9 cellular contexts compared by ENCODE assay signal in genomic region chr11:48052183-48053040, GRCh38.
A peak's percentile ranks its signal among the peaks of the same experiment; 100 is the strongest.
DNase-seq lines count a peak whose midpoint lies in the region; ATAC-seq and TF ChIP-seq lines count a peak whose summit lies in the region.
"Had no signal": no experiment of that assay in that cellular context is flagged by ENCODE, and none has a peak within 500 bp of the region (broad histone marks: within the 10 kb centered on the region; RNA-seq: fewer than 3 reads in every experiment).

No MANE protein-coding gene starts in this region.

- peak overlapping the region; percentile 1 for H3K27ac Mint-ChIP-seq in activated naive CD4-positive, alpha-beta T cell treated with anti-CD3 and anti-CD28 coated beads for 36 hours
- H3K27ac Mint-ChIP-seq in T-cell: peak overlapping the region; percentile 76 to 81
- H3K27ac Mint-ChIP-seq: activated T-helper 17 cell treated with anti-CD3 and anti-CD28 coated beads, Interleukin-2, amount 50 U/mL, for 72 hours had no signal

- CTCF ChIA-PET in activated naive CD4-positive, alpha-beta T cell treated with anti-CD3 and anti-CD28 coated beads for 36 hours (lab: Charles Lee): interaction anchor here (1.2 to 1.3 kb wide), 2 partner anchors 10 to 16 kb away, joined by 3 to 7 read pairs; no protein-coding TSS in a partner anchor
- CTCF ChIA-PET in T-cell (lab: Charles Lee): no interaction called here

- peaks cover 77 to 93% of the 10 kb centered on the region in 2 donors for H3K4me1 ChIP-seq in thyroid gland

- peak in 4 of 6 experiments; percentile 14 to 38 (median 32) for TF ChIP-seq CTCF in thyroid gland (IDR thresholded peaks at IDR 0.05)

- no peaks in the 10 kb centered on the region for H3K36me3 ChIP-seq in thyroid gland

- H3K27me3 Mint-ChIP-seq in activated naive CD4-positive, alpha-beta T cell treated with anti-CD3 and anti-CD28 coated beads for 36 hours (ENCODE audit: low read depth): no peaks in the 10 kb centered on the region
- no peaks in the 10 kb centered on the region for H3K27me3 Mint-ChIP-seq in T-cell
- H3K27me3 Mint-ChIP-seq: activated T-helper 17 cell treated with anti-CD3 and anti-CD28 coated beads, Interleukin-2, amount 50 U/mL, for 72 hours had no signal

- H3K9me3 ChIP-seq in thyroid gland: no peaks in the 10 kb centered on the region

- no peak for ATAC-seq in T-cell (replicated peaks in 1 of 4)
- ATAC-seq in GM21737 (IDR thresholded peaks at IDR 0.05; ENCODE audit: unreplicated experiment): no peak
- no peak for ATAC-seq in GM19023 (IDR thresholded peaks at IDR 0.05; ENCODE audit: unreplicated experiment)
- ATAC-seq: activated T-helper 17 cell treated with anti-CD3 and anti-CD28 coated beads, Interleukin-2, amount 50 U/mL, for 72 hours had no signal

- no peak for DNase-seq in activated naive CD4-positive, alpha-beta T cell treated with anti-CD3 and anti-CD28 coated beads for 36 hours
- DNase-seq in activated naive CD4-positive, alpha-beta T cell (lab: John Stamatoyannopoulos, UW): no peak
- no peak for DNase-seq in T-cell
- peak; percentile 42 for DNase-seq in iPS DF 19.7 (ENCODE audit: low read depth, low spot score)
- peak; percentile 97 to 99 for DNase-seq in thyroid gland
- no peak for DNase-seq in cerebellar cortex (ENCODE audit: low spot score)

- no peaks in the 10 kb centered on the region for H3K9me3 Mint-ChIP-seq in activated naive CD4-positive, alpha-beta T cell treated with anti-CD3 and anti-CD28 coated beads for 36 hours
- no peaks in the 10 kb centered on the region for H3K9me3 Mint-ChIP-seq in T-cell

- peak overlapping the region; percentile 89 to 96 (median 93) for H3K27ac ChIP-seq in thyroid gland

- POLR2A ChIA-PET in T-cell (lab: Charles Lee): no interaction called here

- peak in 1 of 2 donors; percentile 38 for TF ChIP-seq POLR2A in thyroid gland (IDR thresholded peaks at IDR 0.05)

- H3K36me3 Mint-ChIP-seq in activated naive CD4-positive, alpha-beta T cell treated with anti-CD3 and anti-CD28 coated beads for 36 hours (ENCODE audit: low read depth): peaks cover 2% of the 10 kb centered on the region
- H3K36me3 Mint-ChIP-seq in T-cell: peaks cover 7% of the 10 kb centered on the region

- H3K4me1 Mint-ChIP-seq in activated naive CD4-positive, alpha-beta T cell treated with anti-CD3 and anti-CD28 coated beads for 36 hours (ENCODE audit: low read depth): peaks cover 77% of the 10 kb centered on the region
- H3K4me1 Mint-ChIP-seq in T-cell: peaks cover 77 to 82% (median 79%) of the 10 kb centered on the region in 3 donors

- WGBS in thyroid gland, 2 donors: 41 to 50% methylated on average over 9 of the region's 9 CpGs

- no peak overlapping the region for H3K4me3 Mint-ChIP-seq in activated naive CD4-positive, alpha-beta T cell treated with anti-CD3 and anti-CD28 coated beads for 36 hours
- no peak overlapping the region for H3K4me3 Mint-ChIP-seq in T-cell

- no peak overlapping the region for H3K4me3 ChIP-seq in thyroid gland (replicated peaks in 1 of 3)

- intact Hi-C loops in activated naive CD4-positive, alpha-beta T cell treated with anti-CD3 and anti-CD28 coated beads for 36 hours (cut with micrococcal nuclease): no loop called here
- intact Hi-C loops in thyroid gland (cut with DNase I): no loop called here

- no peaks in the 10 kb centered on the region for H3K27me3 ChIP-seq in thyroid gland

Comparison
In these comparisons a context has a peak if more than half of its experiments do, and no peak if none do; other contexts are left out.
1. DNase-seq: peak in iPS DF 19.7 (single experiment) and thyroid gland (2 of 2); none in activated naive CD4-positive, alpha-beta T cell treated with anti-CD3 and anti-CD28 coated beads for 36 hours (single experiment), activated naive CD4-positive, alpha-beta T cell (0 of 4), T-cell (0 of 34) and cerebellar cortex (single experiment).